16 cellular contexts compared by ENCODE assay signal in genomic region chrX:29661290-29661689, GRCh38.
DNase-seq lines count a peak whose midpoint lies in the region; ATAC-seq and TF ChIP-seq lines count a peak whose summit lies in the region.
"Had no signal": no experiment of that assay in that cellular context is flagged by ENCODE, and none has a peak within 500 bp of the region (broad histone marks: within the 10 kb centered on the region; RNA-seq: fewer than 3 reads in every experiment).

No MANE protein-coding gene starts in this region.

- H2BK120ac ChIP-seq in mesenchymal stem cell (ENCODE audit: low read depth, low read length): no peak overlapping the region

- H3K79me2 ChIP-seq in GM23248 (ENCODE audit: insufficient read depth): no peaks in the 10 kb centered on the region

- no peak overlapping the region for H2BK12ac ChIP-seq in mesenchymal stem cell (ENCODE audit: low read length in 2 of 2)

- no peak overlapping the region for H4K8ac ChIP-seq in mesenchymal stem cell (ENCODE audit: low read length)

- DNase-seq in GM23248 (peak; percentile 9), RWPE2 (ENCODE audit: low spot score) (no peak), dorsolateral prefrontal cortex (no peak), mesenchymal stem cell (peak; percentile 45), C1 segment of cervical spinal cord (lab: John Stamatoyannopoulos, UW) (no peak), omental fat pad (ENCODE audit: low spot score) (no peak), WERI-Rb-1 (no peak)
- no peak for DNase-seq in activated T-cell treated with anti-CD3 and anti-CD28 coated beads, Interleukin-2, amount 50 U/mL, for 1 hour
- DNase-seq: activated CD4-positive, CD25-positive, alpha-beta regulatory T cell treated with anti-CD3 and anti-CD28 coated beads, Interleukin-2, amount 50 U/mL, for 72 hours; colonic mucosa; gastrocnemius medialis; NCI-H1417 treated with DMSO at 0.1 percent for 48 hours; NCI-H446 treated with DMSO at 0.1 percent for 48 hours; upper lobe of right lung had no signal

- no peaks in the 10 kb centered on the region for H3K36me3 ChIP-seq in GM23248 (ENCODE audit: low read depth)
- H3K36me3 ChIP-seq in RWPE2 (ENCODE audit: low read depth): no peaks in the 10 kb centered on the region
- no peaks in the 10 kb centered on the region for H3K36me3 ChIP-seq in mesenchymal stem cell (ENCODE audit: control insufficient read depth in 1 of 2, insufficient read depth in 2 of 2, low read depth in 1 of 2, low read length in 2 of 2)
- H3K36me3 ChIP-seq in WERI-Rb-1: no peaks in the 10 kb centered on the region
- H3K36me3 ChIP-seq: colonic mucosa, gastrocnemius medialis, upper lobe of right lung had no signal

- H2AFZ ChIP-seq in GM23248 (no peak overlapping the region), mesenchymal stem cell (ENCODE audit: low read depth, low read length) (no peak overlapping the region)

- H3K9me2 ChIP-seq in GM23248 (ENCODE audit: insufficient read depth): no peaks in the 10 kb centered on the region

- ATAC-seq in RWPE2 (ENCODE audit: low read depth): no peak
- no peak for ATAC-seq in omental fat pad (ENCODE audit: low FRiP score)
- ATAC-seq: activated naive CD4-positive, alpha-beta T cell treated with anti-CD3 and anti-CD28 coated beads, Interleukin-2, amount 50 U/mL, for 72 hours; gastrocnemius medialis; upper lobe of right lung had no signal

- H4K20me1 ChIP-seq in GM23248 (ENCODE audit: insufficient read depth): no peaks in the 10 kb centered on the region

- no peak overlapping the region for H2AK5ac ChIP-seq in mesenchymal stem cell (ENCODE audit: low read length, severe bottlenecking)

- in situ Hi-C loops in GM23248 (cut with MboI): no loop called here

- H3K14ac ChIP-seq in mesenchymal stem cell (ENCODE audit: low read length in 2 of 2): no peak overlapping the region

- no peaks in the 10 kb centered on the region for H3K79me1 ChIP-seq in mesenchymal stem cell (replicated peaks; ENCODE audit: low read length, poor library complexity, severe bottlenecking)

- H3K4me1 ChIP-seq in GM23248 (ENCODE audit: insufficient read depth): peaks cover 30% of the 10 kb centered on the region
- H3K4me1 ChIP-seq in RWPE2 (ENCODE audit: insufficient read depth, poor library complexity, severe bottlenecking): peaks cover 22% of the 10 kb centered on the region
- peaks cover 1% of the 10 kb centered on the region for H3K4me1 ChIP-seq in mesenchymal stem cell (ENCODE audit: control insufficient read depth, insufficient read depth, low read depth, low read length)
- H3K4me1 ChIP-seq: colonic mucosa, gastrocnemius medialis, upper lobe of right lung had no signal

- H3K4me3 ChIP-seq in GM23248 (no peak overlapping the region), RWPE2 (ENCODE audit: severe bottlenecking) (no peak overlapping the region), dorsolateral prefrontal cortex (no peak overlapping the region), mesenchymal stem cell (ENCODE audit: insufficient read depth in 1 of 2, low read depth in 1 of 2, low read length in 2 of 2) (no peak overlapping the region), WERI-Rb-1 (ENCODE audit: low read depth, low read length) (no peak overlapping the region)
- H3K4me3 ChIP-seq: colonic mucosa, gastrocnemius medialis, upper lobe of right lung had no signal

- H2BK15ac ChIP-seq in mesenchymal stem cell (ENCODE audit: low read depth, poor library complexity, severe bottlenecking): no peak overlapping the region

- H3K18ac ChIP-seq in mesenchymal stem cell (ENCODE audit: low read depth in 1 of 2, low read length in 2 of 2): no peak overlapping the region

- H3K9ac ChIP-seq in GM23248: no peak overlapping the region
- peak overlapping the region; percentile 14 for H3K9ac ChIP-seq in mesenchymal stem cell (ENCODE audit: low read length)

- H2BK5ac ChIP-seq in mesenchymal stem cell (ENCODE audit: low read depth, low read length, poor library complexity, severe bottlenecking): no peak overlapping the region

- H4K91ac ChIP-seq in mesenchymal stem cell (ENCODE audit: low read length): no peak overlapping the region

- H3K27me3 ChIP-seq in GM23248 (replicated peaks; ENCODE audit: insufficient read depth): no peaks in the 10 kb centered on the region
- H3K27me3 ChIP-seq in RWPE2 (ENCODE audit: insufficient read depth, poor library complexity, severe bottlenecking): no peaks in the 10 kb centered on the region
- peaks cover 0 to 17% (median 0%) of the 10 kb centered on the region in 45 donors for H3K27me3 ChIP-seq in dorsolateral prefrontal cortex
- no peaks in the 10 kb centered on the region for H3K27me3 ChIP-seq in mesenchymal stem cell (ENCODE audit: control insufficient read depth in 1 of 2, insufficient read depth in 1 of 2, low read length in 2 of 2)
- no peaks in the 10 kb centered on the region for H3K27me3 ChIP-seq in WERI-Rb-1 (ENCODE audit: insufficient read depth, low read depth, severe bottlenecking)
- H3K27me3 ChIP-seq: colonic mucosa, gastrocnemius medialis, upper lobe of right lung had no signal

- intact Hi-C loops in dorsolateral prefrontal cortex (cut with DNase I): no loop called here

- H3K9me3 ChIP-seq in GM23248 (ENCODE audit: low read depth): no peaks in the 10 kb centered on the region
- no peaks in the 10 kb centered on the region for H3K9me3 ChIP-seq in RWPE2 (ENCODE audit: severe bottlenecking)
- H3K9me3 ChIP-seq in mesenchymal stem cell (ENCODE audit: control insufficient read depth, low read length): no peaks in the 10 kb centered on the region
- no peaks in the 10 kb centered on the region for H3K9me3 ChIP-seq in WERI-Rb-1 (ENCODE audit: severe bottlenecking)
- H3K9me3 ChIP-seq: colonic mucosa, gastrocnemius medialis, upper lobe of right lung had no signal

- H3K27ac ChIP-seq in GM23248: peak overlapping the region; percentile 79
- peak overlapping the region; percentile 91 for H3K27ac ChIP-seq in RWPE2 (ENCODE audit: poor library complexity, severe bottlenecking)
- H3K27ac ChIP-seq in dorsolateral prefrontal cortex: peak overlapping the region in 48 of 59 donors; percentile 4 to 92 (median 80)
- H3K27ac ChIP-seq in mesenchymal stem cell (ENCODE audit: low read length, poor library complexity, severe bottlenecking): peak overlapping the region; percentile 97
- no peak overlapping the region for H3K27ac ChIP-seq in WERI-Rb-1
- H3K27ac ChIP-seq: C4-2B, colonic mucosa, gastrocnemius medialis, upper lobe of right lung had no signal

- H3K23ac ChIP-seq in mesenchymal stem cell (ENCODE audit: low read length in 2 of 2): no peak overlapping the region

- H3K4me2 ChIP-seq in GM23248 (ENCODE audit: unreplicated experiment) (peak overlapping the region; percentile 12), mesenchymal stem cell (ENCODE audit: low read length, poor library complexity, severe bottlenecking) (no peak overlapping the region)

- peaks cover 25% of the 10 kb centered on the region for H3F3A ChIP-seq in GM23248 (ENCODE audit: insufficient read depth)

- TF ChIP-seq CTCF in RWPE2 (IDR thresholded peaks at IDR 0.05; ENCODE audit: poor library complexity, severe bottlenecking) (no peak), dorsolateral prefrontal cortex (IDR thresholded peaks at IDR 0.05 in 54 of 56, conservative IDR thresholded peaks at IDR 0.05 in 2 of 56; ENCODE audit: low read depth in 1 of 56, partially characterized antibody in 56 of 56) (no peak), omental fat pad (IDR thresholded peaks at IDR 0.05) (no peak), WERI-Rb-1 (IDR thresholded peaks at IDR 0.05; ENCODE audit: low read depth, low read length) (no peak)

- H3K4ac ChIP-seq in mesenchymal stem cell (ENCODE audit: low read depth in 1 of 2, low read length in 2 of 2): no peak overlapping the region

Comparison
In these comparisons a context has a peak if more than half of its experiments do, and no peak if none do; other contexts are left out.
1. DNase-seq: peak in GM23248 (single experiment) and mesenchymal stem cell (single experiment); none in RWPE2 (single experiment), dorsolateral prefrontal cortex (0 of 10), C1 segment of cervical spinal cord (0 of 14), activated T-cell treated with anti-CD3 and anti-CD28 coated beads, Interleukin-2, amount 50 U/mL, for 1 hour (single experiment), omental fat pad (single experiment) and WERI-Rb-1 (single experiment).